In genomic region chr3:134544306-134544705, GRCh38 we compare ENCODE assay signal across 13 cellular contexts.
"Had no signal": no experiment of that assay in that cellular context is flagged by ENCODE, and none has a peak within 500 bp of the region (broad histone marks: within the 10 kb centered on the region; RNA-seq: fewer than 3 reads in every experiment).

No MANE protein-coding gene starts in this region.

- H3K4me3 ChIP-seq: cardiac muscle cell, heart left ventricle had no signal

- H3K9me3 ChIP-seq: heart left ventricle had no signal

- H3K4me1 ChIP-seq: foreskin keratinocyte had no signal

- ATAC-seq: activated CD4-positive, CD25-positive, alpha-beta regulatory T cell treated with anti-CD3 and anti-CD28 coated beads, Interleukin-2, amount 50 U/mL, for 24 hours; activated naive CD8-positive, alpha-beta T cell treated with anti-CD3 and anti-CD28 coated beads, Interleukin-2, amount 50 U/mL, for 24 hours; foreskin keratinocyte; heart left ventricle; sciatic nerve; stimulated activated naive B cell treated with anti-CD40 and anti-IgM and Interleukin-4, amounts not matched to agents 10 μg/mL and 1 μg/mL and 100 μg/mL, for 72 hours had no signal

- H3K27ac ChIP-seq: cardiac muscle cell, foreskin keratinocyte had no signal

- H3K27me3 ChIP-seq: cardiac muscle cell, foreskin keratinocyte, heart left ventricle had no signal

- DNase-seq: activated CD4-positive, alpha-beta T cell treated with anti-CD3 and anti-CD28 coated beads, Interleukin-2, amount 50 U/mL, for 48 hours; activated CD8-positive, alpha-beta memory T cell treated with anti-CD3 and anti-CD28 coated beads, Interleukin-2, amount 50 U/mL, for 4 hours; activated naive CD8-positive, alpha-beta T cell treated with anti-CD3 and anti-CD28 coated beads, Interleukin-2, amount 50 U/mL, for 24 hours; effector CD4-positive, alpha-beta T cell; foreskin keratinocyte; stimulated activated CD4-positive, alpha-beta T cell treated with anti-CD3 and anti-CD28 coated beads, Interleukin-2, amount 100 ng/mL, for 24 hours; stimulated activated naive B cell treated with anti-CD40 and anti-IgM and Interleukin-4, amounts not matched to agents 10 μg/mL and 1 μg/mL and 100 μg/mL, for 72 hours; substantia nigra; trophoblast cell had no signal
